Comparison of ENCODE assay signal across 1 cellular context in genomic region chrX:134990475-134991473, GRCh38.
A peak's percentile ranks its signal among the peaks of the same experiment; 100 is the strongest.
TF ChIP-seq lines count a peak whose summit lies in the region.

TSS of gene SMIM10 (plus strand) at chrX:134990991. CDS start at chrX:134991096, 105 bp downstream.

TF ChIP-seq in H1, 55 proteins besides CTCF, POLR2A, EP300 and RAD21 (continued from another document):
- TF ChIP-seq GTF2F1 (IDR thresholded peaks at IDR 0.05; ENCODE audit: borderline replicate concordance, low read depth, low read length), result no peak
- TF ChIP-seq KDM4A (IDR thresholded peaks at IDR 0.05; ENCODE audit: low read depth, low read length, severe bottlenecking), result peak; percentile 82
- no peak for TF ChIP-seq ASH2L (IDR thresholded peaks at IDR 0.05; ENCODE audit: low read length)
